In genomic region chr19:19137556-19138109, GRCh38 we compare ENCODE assay signal across 6 cellular contexts. TPM values are rescaled to one million over a fixed set of nuclear protein-coding genes. Genes with fewer than 3 reads are reported as not detected.
DNase-seq lines count a peak whose midpoint lies in the region; TF ChIP-seq lines count a peak whose summit lies in the region.

No MANE protein-coding gene starts in this region.

- no peaks in the 10 kb centered on the region for H3K36me3 ChIP-seq in effector memory CD4-positive, alpha-beta T cell (ENCODE audit: control insufficient read depth, insufficient read depth, low read length)
- peaks cover 2% of the 10 kb centered on the region for H3K36me3 ChIP-seq in rectal smooth muscle tissue (ENCODE audit: control insufficient read depth, insufficient read depth, low read length)

- H3K9me3 ChIP-seq in effector memory CD4-positive, alpha-beta T cell (ENCODE audit: control insufficient read depth, low read length), result no peaks in the 10 kb centered on the region

- TF ChIP-seq CTCF in NB4 (IDR thresholded peaks at IDR 0.05; ENCODE audit: low read depth, low read length) (no peak), GM13977 (IDR thresholded peaks at IDR 0.05; ENCODE audit: extremely low read depth, insufficient read depth, missing control alignments) (no peak)

- peak overlapping the region; percentile 72 for H3K9ac ChIP-seq in rectal smooth muscle tissue (ENCODE audit: low read length)

- no peaks in the 10 kb centered on the region for H3K27me3 ChIP-seq in effector memory CD4-positive, alpha-beta T cell (replicated peaks; ENCODE audit: control insufficient read depth, insufficient read depth, low read length, poor library complexity, severe bottlenecking)
- no peaks in the 10 kb centered on the region for H3K27me3 ChIP-seq in rectal smooth muscle tissue (ENCODE audit: control insufficient read depth, insufficient read depth, low read length)

- H3K27ac ChIP-seq in effector memory CD4-positive, alpha-beta T cell (ENCODE audit: insufficient read depth, low read length, poor library complexity, severe bottlenecking), result peak overlapping the region; percentile 72
- no peak overlapping the region for H3K27ac ChIP-seq in rectal smooth muscle tissue (ENCODE audit: low read depth, low read length)

- H3K4me3 ChIP-seq in NB4 (ENCODE audit: low read depth, low read length) (peak overlapping the region; percentile 80), rectal smooth muscle tissue (ENCODE audit: low read length) (peak overlapping the region; percentile 89)
- H3K4me3 ChIP-seq in effector memory CD4-positive, alpha-beta T cell (ENCODE audit: insufficient read depth, low read depth, low read length, poor library complexity, severe bottlenecking), result peak overlapping the region; percentile 74

- TF ChIP-seq POLR2A in NB4 (IDR thresholded peaks at IDR 0.05; ENCODE audit: extremely low read depth, insufficient read length), result no peak

- in situ Hi-C loops in GM13977 (cut with MboI; ENCODE audit: low pct_unique_long_range_greater_than_20kb, low sequenced_read_pairs, unreplicated experiment), result loop anchor here (10.0 kb wide), 1 partner anchor 83 kb away; no protein-coding TSS in a partner anchor

- H3K4me1 ChIP-seq in effector memory CD4-positive, alpha-beta T cell (ENCODE audit: control insufficient read depth, insufficient read depth, low read length, poor library complexity, severe bottlenecking), result peaks cover 17% of the 10 kb centered on the region
- H3K4me1 ChIP-seq in rectal smooth muscle tissue (ENCODE audit: control insufficient read depth, insufficient read depth, low read length), result peaks cover 4% of the 10 kb centered on the region

- DNase-seq in NB4 (ENCODE audit: low read depth) (no peak), HT-29 (ENCODE audit: low spot score) (no peak), GM13977 (ENCODE audit: low spot score) (no peak), DMS153 (lab: John Stamatoyannopoulos, UW) (no peak)
- no peak for DNase-seq in effector memory CD4-positive, alpha-beta T cell

RNA-seq across cellular contexts. Expression of gene TMEM161A, which starts 0.6 kb away (rescaled TPM):
- total RNA-seq in HT-29 (2014; rRNA removed; shearing (Covaris generic)), result 59.0 and 63.8 TPM in 2 replicates

RNA-seq across cellular contexts. Expression of gene MEF2B, which starts 32.4 kb away (rescaled TPM):
- 0.38 and 0.55 TPM in 2 replicates for total RNA-seq in HT-29 (2014; rRNA removed; shearing (Covaris generic))

RNA-seq across cellular contexts. Expression of gene BORCS8, which starts 54.3 kb away (rescaled TPM):
- 40.1 and 50.5 TPM in 2 replicates for total RNA-seq in HT-29 (2014; rRNA removed; shearing (Covaris generic))

RNA-seq across cellular contexts. Expression of gene RFXANK, which starts 54.4 kb away (rescaled TPM):
- 75.0 and 89.8 TPM in 2 replicates for total RNA-seq in HT-29 (2014; rRNA removed; shearing (Covaris generic))
